1 cellular context compared by ENCODE assay signal in genomic region chr1:102252731-102253360, GRCh38.
TF ChIP-seq lines count a peak whose summit lies in the region.

No MANE protein-coding gene starts in this region.

TF ChIP-seq in H1, 55 proteins besides CTCF, POLR2A, EP300 and RAD21:
- TF ChIP-seq POLR2AphosphoS5 (IDR thresholded peaks at IDR 0.05; ENCODE audit: low read depth, low read length) (no peak), TCF12 (IDR thresholded peaks at IDR 0.05; ENCODE audit: low read depth, low read length) (no peak), CHD2 (IDR thresholded peaks at IDR 0.05; ENCODE audit: low read length) (no peak), SIN3A (conservative IDR thresholded peaks at IDR 0.05 in 1 of 2, IDR thresholded peaks at IDR 0.05 in 1 of 2; ENCODE audit: low read depth in 1 of 2, low read length in 2 of 2) (no peak), CHD7 (IDR thresholded peaks at IDR 0.05; ENCODE audit: insufficient replicate concordance, low read length) (no peak), CHD1 (IDR thresholded peaks at IDR 0.05; ENCODE audit: low read depth, low read length) (no peak), PHF8 (conservative IDR thresholded peaks at IDR 0.05; ENCODE audit: low read depth, low read length) (no peak), JUN (IDR thresholded peaks at IDR 0.05; ENCODE audit: low read depth, low read length) (no peak), SIX5 (IDR thresholded peaks at IDR 0.05; ENCODE audit: low read depth, low read length) (no peak), MAX (IDR thresholded peaks at IDR 0.05) (no peak), JUND (IDR thresholded peaks at IDR 0.05; ENCODE audit: low read length) (no peak), CREB1 (IDR thresholded peaks at IDR 0.05) (no peak)
